ENCODE assay signal across 9 cellular contexts in the genomic region with DNA sequence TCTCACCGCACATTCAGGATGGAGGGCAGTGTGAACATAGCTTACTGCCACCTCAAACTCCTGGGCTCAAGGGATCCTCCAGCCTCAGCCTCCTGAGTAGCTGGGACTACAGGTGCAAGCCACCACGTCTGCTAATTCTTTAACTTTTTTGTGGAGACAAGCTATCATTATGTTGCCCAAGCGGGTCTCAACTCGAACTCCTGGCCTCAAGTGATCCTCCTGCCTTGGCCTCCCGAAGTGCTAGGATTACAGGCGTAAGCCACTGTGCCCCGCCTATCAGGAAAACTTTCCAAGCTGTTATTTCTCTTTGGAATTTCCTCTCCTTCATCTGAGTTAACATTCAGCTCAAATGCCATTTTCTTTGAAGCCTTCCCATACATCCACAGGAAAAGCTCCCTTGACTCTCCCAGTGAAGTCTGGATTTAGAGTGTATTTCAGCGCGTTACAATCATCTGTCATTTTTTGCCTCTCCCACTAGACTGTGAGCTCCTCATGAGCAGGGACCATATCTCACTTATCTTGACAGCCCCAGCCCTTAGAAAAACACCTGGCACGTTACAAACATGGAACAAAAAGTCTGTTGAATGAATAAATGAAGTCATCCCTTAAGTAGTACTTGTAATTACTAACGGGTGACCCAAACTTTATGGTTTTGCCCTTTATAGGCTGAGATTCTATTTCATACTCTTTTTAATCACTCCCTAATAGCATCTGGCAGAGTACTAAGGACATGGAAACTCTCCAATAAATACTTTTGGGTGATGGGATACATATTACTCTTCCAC. TPM values are rescaled to one million over a fixed set of nuclear protein-coding genes. Genes with fewer than 3 reads are reported as not detected.
A peak's percentile ranks its signal among the peaks of the same experiment; 100 is the strongest.
DNase-seq lines count a peak whose midpoint lies in the region; ATAC-seq, FAIRE-seq and TF ChIP-seq lines count a peak whose summit lies in the region.
"Had no signal": no experiment of that assay in that cellular context is flagged by ENCODE, and none has a peak within 500 bp of the region (broad histone marks: within the 10 kb centered on the region; RNA-seq: fewer than 3 reads in every experiment).

No MANE protein-coding gene starts in this region.

- peaks cover 64% of the 10 kb centered on the region for H3K79me2 ChIP-seq in K562 (ENCODE audit: control insufficient read depth, insufficient read depth, low read length)

- H3K4me2 ChIP-seq in K562 (ENCODE audit: insufficient read depth, low read length) = no peak overlapping the region

- peak overlapping the region; percentile 96 for H3K4me3 ChIP-seq in left ventricle myocardium inferior
- no peak overlapping the region for H3K4me3 ChIP-seq in K562
- peak overlapping the region; percentile 6 to 86 for H3K4me3 ChIP-seq in aorta (ENCODE audit: low read length in 2 of 2)
- no peak overlapping the region for H3K4me3 ChIP-seq in BE2C (ENCODE audit: low read depth, low read length)

- BruUV-seq in K562 (replicated peaks; lab: Mats Ljungman, UMichigan) = TSS peak; percentile 48

- no peak for TF ChIP-seq EP300 in K562 (IDR thresholded peaks at IDR 0.05; ENCODE audit: low read length)

- POLR2A ChIA-PET in K562 (lab: Yijun Ruan, JAX) = interaction anchor here (0.6 to 3.8 kb wide), 10 partner anchors 8 to 153 kb away, joined by 3 to 17 read pairs (median 3); no protein-coding TSS in a partner anchor

- H3K4me3 Mint-ChIP-seq in naive B cell = peak overlapping the region in 5 of 8 donors; percentile 42 to 94 (median 89)

- H3K4me1 ChIP-seq in left ventricle myocardium inferior = peaks cover 80% of the 10 kb centered on the region
- H3K4me1 ChIP-seq in K562 (replicated peaks in 1 of 2; ENCODE audit: control insufficient read depth in 2 of 2, insufficient read depth in 2 of 2, low read length in 2 of 2) = peaks cover 12 to 19% of the 10 kb centered on the region in 2 experiments; a peak in 4 of 5 replicates
- H3K4me1 ChIP-seq in aorta (ENCODE audit: control insufficient read depth in 1 of 2, insufficient read depth in 2 of 2, low read length in 2 of 2) = no peaks in the 10 kb centered on the region
- no peaks in the 10 kb centered on the region for H3K4me1 ChIP-seq in BE2C

- no peak for DNase-seq in left ventricle myocardium inferior
- no peak for DNase-seq in left ventricle myocardium superior
- peak in 1 of 4 experiments; percentile 41 for DNase-seq in K562 (ENCODE audit: extremely low read depth in 1 of 4, low spot score in 3 of 4)
- DNase-seq in naive B cell = no peak
- no peak for DNase-seq in aorta
- no peak for DNase-seq in SHP77 treated with DMSO at 0.1 percent for 48 hours (lab: John Stamatoyannopoulos, UW)
- no peak for DNase-seq in BE2C

- 0 out of 2 replicates have a peak, but pooled peaks cover 4% of the 10 kb centered on the region for H4K20me1 ChIP-seq in K562 (replicated peaks; ENCODE audit: control insufficient read depth, insufficient read depth, low read length)

- peaks cover 33 to 63% (median 52%) of the 10 kb centered on the region in 3 donors for H3K4me1 Mint-ChIP-seq in naive B cell

- TF ChIP-seq CTCF in left ventricle myocardium inferior (IDR thresholded peaks at IDR 0.05; ENCODE audit: borderline replicate concordance) = no peak
- no peak for TF ChIP-seq CTCF in K562 (IDR thresholded peaks at IDR 0.05 in 2 of 3, conservative IDR thresholded peaks at IDR 0.05 in 1 of 3; ENCODE audit: insufficient read depth in 2 of 3, low read depth in 1 of 3, low read length in 3 of 3)
- TF ChIP-seq CTCF in BE2C (IDR thresholded peaks at IDR 0.05; ENCODE audit: low read depth, low read length) = no peak

- no peak overlapping the region for H3K9ac ChIP-seq in K562 (ENCODE audit: insufficient read depth in 1 of 2, low read depth in 2 of 2, low read length in 2 of 2)

- H2AFZ ChIP-seq in K562 (ENCODE audit: low read depth, low read length) = no peak overlapping the region

- H3K9me3 ChIP-seq in left ventricle myocardium inferior (replicated peaks) (no peaks in the 10 kb centered on the region), K562 (replicated peaks; ENCODE audit: control insufficient read depth, insufficient read depth, low read depth, low read length) (no peaks in the 10 kb centered on the region), aorta (ENCODE audit: control insufficient read depth, low read length) (no peaks in the 10 kb centered on the region), BE2C (no peaks in the 10 kb centered on the region)

- 47% methylated on average over 10 of the region's 11 CpGs for WGBS in K562 (ENCODE audit: insufficient coverage, low coverage, missing lambda C conversion rate)
- WGBS in aorta, 2 donors = 47 to 55% methylated on average over 11 of the region's 11 CpGs

- H3K27me3 Mint-ChIP-seq in naive B cell = no peaks in the 10 kb centered on the region

- peak overlapping the region in 1 of 6 donors; percentile 23 for H3K27ac Mint-ChIP-seq in naive B cell
- H3K27ac Mint-ChIP-seq: activated naive CD4-positive, alpha-beta T cell treated with anti-CD3 and anti-CD28 coated beads, Interleukin-2, amount 50 U/mL, for 72 hours had no signal

- in situ Hi-C loops in K562 (cut with MboI) = no loop called here

- no peak for TF ChIP-seq POLR2A in K562 (conservative IDR thresholded peaks at IDR 0.05)

- intact Hi-C loops in left ventricle myocardium inferior (cut with micrococcal nuclease) (no loop called here), left ventricle myocardium superior (cut with micrococcal nuclease) (loop anchor here (10.0 kb wide), 1 partner anchor 110 kb away; no protein-coding TSS in a partner anchor), K562 (cut with micrococcal nuclease) (no loop called here), aorta (cut with DNase I) (no loop called here)

- ATAC-seq in left ventricle myocardium superior (no peak), K562 (no peak), naive B cell (ENCODE audit: low read depth in 2 of 2) (no peak), aorta (ENCODE audit: low FRiP score) (no peak), HG02885 (IDR thresholded peaks at IDR 0.05; ENCODE audit: poor library complexity, unreplicated experiment) (no peak)
- ATAC-seq: activated naive CD4-positive, alpha-beta T cell treated with anti-CD3 and anti-CD28 coated beads, Interleukin-2, amount 50 U/mL, for 72 hours had no signal

- CTCF ChIA-PET in K562 (lab: Yijun Ruan, JAX; ENCODE audit: low intra/inter-chr PET ratio) = no interaction called here

- H3K36me3 ChIP-seq in left ventricle myocardium inferior = no peaks in the 10 kb centered on the region
- no peaks in the 10 kb centered on the region for H3K36me3 ChIP-seq in K562 (ENCODE audit: control insufficient read depth, insufficient read depth, low read length)
- H3K36me3 ChIP-seq in aorta (ENCODE audit: control insufficient read depth in 1 of 2, insufficient read depth in 2 of 2, low read length in 1 of 2) = no peaks in the 10 kb centered on the region
- no peaks in the 10 kb centered on the region for H3K36me3 ChIP-seq in BE2C

- H3K27ac ChIP-seq in left ventricle myocardium inferior (replicated peaks) (peak overlapping the region; percentile 93), K562 (ENCODE audit: extremely low read depth, low read depth, low read length) (no peak overlapping the region), aorta (ENCODE audit: low read depth in 1 of 2, low read length in 2 of 2) (no peak overlapping the region)

- H3K36me3 Mint-ChIP-seq in naive B cell = no peaks in the 10 kb centered on the region

- no peaks in the 10 kb centered on the region for H3K9me3 Mint-ChIP-seq in naive B cell
- H3K9me3 Mint-ChIP-seq: activated naive CD4-positive, alpha-beta T cell treated with anti-CD3 and anti-CD28 coated beads, Interleukin-2, amount 50 U/mL, for 72 hours had no signal

- H3K9me1 ChIP-seq in K562 (ENCODE audit: control insufficient read depth, insufficient read depth, low read length) = no peaks in the 10 kb centered on the region

- TF ChIP-seq RAD21 in K562 (CRISPR knock-in tag; conservative IDR thresholded peaks at IDR 0.05 in 1 of 2, IDR thresholded peaks at IDR 0.05 in 1 of 2) = no peak

- no peak for FAIRE-seq in K562 (lab: Jason Lieb, UNC)

- no peaks in the 10 kb centered on the region for H3K27me3 ChIP-seq in left ventricle myocardium inferior (ENCODE audit: low read depth)
- no peaks in the 10 kb centered on the region for H3K27me3 ChIP-seq in K562 (ENCODE audit: control insufficient read depth in 2 of 2, insufficient read depth in 2 of 2, low read length in 2 of 2)
- no peaks in the 10 kb centered on the region for H3K27me3 ChIP-seq in aorta (ENCODE audit: control insufficient read depth in 1 of 2, insufficient read depth in 2 of 2, low read length in 1 of 2)
- no peaks in the 10 kb centered on the region for H3K27me3 ChIP-seq in BE2C

RNA-seq across cellular contexts. Expression of a gene that starts 2.2 kb away (rescaled TPM):
- total RNA-seq in left ventricle myocardium inferior (19.2 TPM), left ventricle myocardium superior (32.5 TPM), K562 (2014; rRNA removed) (10.6 and 10.9 TPM in 2 replicates), K562 (2014; rRNA removed; fragmentation: Illumina TruSeq; extraction: Trizol) (3.4 and 3.7 TPM in 2 replicates), K562 (2015; rRNA removed; fragmentation: Illumina TruSeq; extraction: Trizol) (3.6 and 5.2 TPM in 2 replicates), K562 (2021) (21.1 TPM in 2 replicates), aorta (10 to 100 TPM; 73.6 to 77.4 TPM)
- total RNA-seq in K562 (2011; cell fraction: chromatin; rRNA removed; ENCODE audit: low replicate concordance) = 49.0 and 82.5 TPM in 2 replicates
- total RNA-seq in K562 (2011; cell fraction: nucleolus; rRNA removed) = 38.9 and 51.6 TPM in 2 replicates
- 46.1 and 57.6 TPM in 2 replicates for total RNA-seq in K562 (2011; cell fraction: nucleoplasm; rRNA removed)
- polyA plus RNA-seq in K562 (2011; rRNA removed) (1.2 and 2.6 TPM in 2 replicates), K562 (2014; fragmentation: Illumina TruSeq; extraction: Trizol) (6.3 and 9.6 TPM in 2 replicates), K562 (2014; fragmentation: Nextera tagmentation; extraction: Ambion mirVana) (under 1 TPM; 0.84 to 0.97 TPM), K562 (2014; rRNA removed) (5.6 and 6.9 TPM in 2 replicates), naive B cell (ENCODE audit: low read depth in 6 of 6) (10 to 100 TPM in 4 of 6 donors, 1 to 10 TPM in 2; 4.6 to 24.6 (median 14.2) TPM), aorta (10 to 100 TPM; 12.9 to 30.2 TPM)
- polyA plus RNA-seq in K562 (2011; cell fraction: cytosol; rRNA removed) = 2.2 and 2.4 TPM in 2 replicates
- polyA plus RNA-seq in K562 (2011; cell fraction: nucleus; rRNA removed) = 10.3 and 11.6 TPM in 2 replicates
- polyA plus RNA-seq in K562 (2012) = 12.8 and 15.5 TPM in 2 replicates
- polyA minus RNA-seq in K562 (2011; rRNA and poly(A)+ RNA removed) = 9.5 and 10.3 TPM in 2 replicates
- polyA minus RNA-seq in K562 (2011; cell fraction: cytosol; rRNA and poly(A)+ RNA removed) = 10.8 and 14.7 TPM in 2 replicates
- polyA minus RNA-seq in K562 (2011; cell fraction: nucleus; rRNA and poly(A)+ RNA removed) = 17.6 and 19.1 TPM in 2 replicates
- polyA plus RNA-seq in BE2C (2012; ENCODE audit: insufficient read depth, insufficient read length, low read depth) = 53.0 TPM

RNA-seq across cellular contexts. Expression of a gene that starts 45.0 kb away (rescaled TPM):
- 0.36 TPM for total RNA-seq in left ventricle myocardium inferior
- 1.4 TPM for total RNA-seq in left ventricle myocardium superior
- 1.5 TPM in 1 of 2 replicates, not detected in the other for total RNA-seq in K562 (2011; cell fraction: chromatin; rRNA removed; ENCODE audit: low replicate concordance)
- 0.26 and 1.2 TPM in 2 replicates for total RNA-seq in K562 (2011; cell fraction: nucleolus; rRNA removed)
- 0.22 TPM in 1 of 2 replicates, not detected in the other for total RNA-seq in K562 (2011; cell fraction: nucleoplasm; rRNA removed)
- not detected in 2 replicates for total RNA-seq in K562 (2014; rRNA removed)
- total RNA-seq in K562 (2014; rRNA removed; fragmentation: Illumina TruSeq; extraction: Trizol) = not detected in 2 replicates
- total RNA-seq in K562 (2015; rRNA removed; fragmentation: Illumina TruSeq; extraction: Trizol) = not detected in 2 replicates
- total RNA-seq in K562 (2021) = not detected in 2 replicates
- polyA plus RNA-seq in K562 (2011; rRNA removed) = 0.31 and 0.50 TPM in 2 replicates
- 0.47 and 0.81 TPM in 2 replicates for polyA plus RNA-seq in K562 (2011; cell fraction: cytosol; rRNA removed)
- polyA plus RNA-seq in K562 (2011; cell fraction: nucleus; rRNA removed) = 0.25 and 0.57 TPM in 2 replicates
- polyA plus RNA-seq in K562 (2012) = 0.03 and 0.20 TPM in 2 replicates
- not detected in 2 replicates for polyA plus RNA-seq in K562 (2014; fragmentation: Illumina TruSeq; extraction: Trizol)
- polyA plus RNA-seq in K562 (2014; fragmentation: Nextera tagmentation; extraction: Ambion mirVana) = under 1 TPM in 1 of 2 experiments, not detected in 1; 0.03 TPM
- not detected in 2 replicates for polyA plus RNA-seq in K562 (2014; rRNA removed)
- 0.09 and 2.6 TPM in 2 replicates for polyA minus RNA-seq in K562 (2011; rRNA and poly(A)+ RNA removed)
- 1.7 TPM in 1 of 2 replicates, not detected in the other for polyA minus RNA-seq in K562 (2011; cell fraction: cytosol; rRNA and poly(A)+ RNA removed)
- polyA minus RNA-seq in K562 (2011; cell fraction: nucleus; rRNA and poly(A)+ RNA removed) = not detected in 2 replicates
- not detected for polyA plus RNA-seq in naive B cell (ENCODE audit: low read depth in 6 of 6)
- 1 to 10 TPM in 1 of 2 donors, not detected in 1; 1.6 TPM for total RNA-seq in aorta
- not detected for polyA plus RNA-seq in aorta
- 40.2 TPM for polyA plus RNA-seq in BE2C (2012; ENCODE audit: insufficient read depth, insufficient read length, low read depth)
- total RNA-seq: activated naive CD4-positive, alpha-beta T cell treated with anti-CD3 and anti-CD28 coated beads, Interleukin-2, amount 50 U/mL, for 72 hours had no signal

Comparison
In these comparisons a context has a peak if more than half of its experiments do, and no peak if none do; other contexts are left out.
1. H3K4me3 ChIP-seq: peak in left ventricle myocardium inferior (single experiment) and aorta (2 of 2); none in K562 (single experiment) and BE2C (single experiment).